Comparison of ENCODE assay signal across 2 cellular contexts in genomic region chr20:58218665-58219341, GRCh38.
TF ChIP-seq lines count a peak whose summit lies in the region.

No MANE protein-coding gene starts in this region.

TF ChIP-seq in HCT116, 20 proteins besides CTCF, POLR2A, EP300 and RAD21:
- TF ChIP-seq CBX3 (IDR thresholded peaks at IDR 0.05; ENCODE audit: low read depth) (0 out of 2 replicates have a peak, but pooled peaks have one; percentile 24), SP1 (IDR thresholded peaks at IDR 0.05; ENCODE audit: low read depth) (no peak), TCF7L2 (IDR thresholded peaks at IDR 0.05; ENCODE audit: borderline replicate concordance, extremely low read depth, insufficient read depth, insufficient read length) (no peak)

TF ChIP-seq in IMR-90, 13 proteins besides CTCF, POLR2A, EP300 and RAD21:
- no peak for TF ChIP-seq ELK1 (IDR thresholded peaks at IDR 0.05; ENCODE audit: borderline replicate concordance, low read depth, low read length)
- no peak for TF ChIP-seq MXI1 (IDR thresholded peaks at IDR 0.05; ENCODE audit: borderline replicate concordance, low read depth, low read length)
- no peak for TF ChIP-seq FOS (IDR thresholded peaks at IDR 0.05; ENCODE audit: low read depth, low read length)
- TF ChIP-seq MAZ (IDR thresholded peaks at IDR 0.05; ENCODE audit: borderline replicate concordance, low read depth, low read length) = no peak
- no peak for TF ChIP-seq RFX5 (IDR thresholded peaks at IDR 0.05; ENCODE audit: low read depth, low read length)
- no peak for TF ChIP-seq USF2 (IDR thresholded peaks at IDR 0.05; ENCODE audit: low read depth, low read length)
- no peak for TF ChIP-seq CEBPB (IDR thresholded peaks at IDR 0.05; ENCODE audit: low read depth, low read length)
- no peak for TF ChIP-seq SMC3 (IDR thresholded peaks at IDR 0.05; ENCODE audit: low read depth, low read length)
- TF ChIP-seq RCOR1 (IDR thresholded peaks at IDR 0.05; ENCODE audit: insufficient replicate concordance, low read length) = no peak
- TF ChIP-seq CHD1 (IDR thresholded peaks at IDR 0.05; ENCODE audit: low read depth, low read length) = no peak
- no peak for TF ChIP-seq BHLHE40 (IDR thresholded peaks at IDR 0.05; ENCODE audit: low read depth, low read length)
- no peak for TF ChIP-seq MAFK (IDR thresholded peaks at IDR 0.05; ENCODE audit: low read depth, low read length)
